1 cellular context compared by ENCODE assay signal in genomic region chr1:17438176-17438976, GRCh38.
TF ChIP-seq lines count a peak whose summit lies in the region.

No MANE protein-coding gene starts in this region.

TF ChIP-seq in GM12878, 131 proteins besides CTCF, POLR2A, EP300 and RAD21 (continued from another document and continues in another):
- TF ChIP-seq ZBTB40 (IDR thresholded peaks at IDR 0.05; ENCODE audit: borderline replicate concordance) (no peak), RELA (IDR thresholded peaks at IDR 0.05; ENCODE audit: borderline replicate concordance, partially characterized antibody) (peak; percentile 26), TAF1 (IDR thresholded peaks at IDR 0.05; ENCODE audit: borderline replicate concordance, low read depth, low read length) (peak; percentile 72; the same call in 1 of the 2 replicates), CBX5 (IDR thresholded peaks at IDR 0.05; ENCODE audit: low read depth) (0 out of 2 replicates have a peak, but pooled peaks have one; percentile 25), PAX5 (IDR thresholded peaks at IDR 0.05; ENCODE audit: borderline replicate concordance, low read depth, low read length) (0 out of 2 replicates have a peak, but pooled peaks have one; percentile 16), RBBP5 (conservative IDR thresholded peaks at IDR 0.05) (no peak), YY1 (IDR thresholded peaks at IDR 0.05; ENCODE audit: low read depth, low read length) (peak; percentile 76), NR2C2 (IDR thresholded peaks at IDR 0.05; ENCODE audit: borderline replicate concordance, control insufficient read depth, insufficient read length, low read depth) (no peak), POU2F2 (IDR thresholded peaks at IDR 0.05; ENCODE audit: borderline replicate concordance, low read depth, low read length) (peak; percentile 12; the same call in 1 of the 3 replicates), GATAD2B (conservative IDR thresholded peaks at IDR 0.05; ENCODE audit: low read depth) (peak; percentile 82), MEF2B (IDR thresholded peaks at IDR 0.05; ENCODE audit: partially characterized antibody, poor library complexity, severe bottlenecking) (peak; percentile 61), USF2 (IDR thresholded peaks at IDR 0.05; ENCODE audit: borderline replicate concordance, low read depth, low read length) (no peak), CEBPB (IDR thresholded peaks at IDR 0.05; ENCODE audit: borderline replicate concordance in 1 of 2, low read depth in 2 of 2, low read length in 2 of 2) (no peak), E4F1 (IDR thresholded peaks at IDR 0.05; ENCODE audit: borderline replicate concordance, partially characterized antibody) (no peak), POLR2AphosphoS5 (IDR thresholded peaks at IDR 0.05; ENCODE audit: low read length) (peak; percentile 69), CEBPZ (IDR thresholded peaks at IDR 0.05; ENCODE audit: low read depth, low read length) (no peak), TBL1XR1 (IDR thresholded peaks at IDR 0.05; ENCODE audit: low read depth, low read length) (peak; percentile 64), POLR2AphosphoS2 (IDR thresholded peaks at IDR 0.05; ENCODE audit: low read depth, low read length) (0 out of 2 replicates have a peak, but pooled peaks have one; percentile 22), BACH1 (IDR thresholded peaks at IDR 0.05; ENCODE audit: borderline replicate concordance) (no peak), HCFC1 (IDR thresholded peaks at IDR 0.05; ENCODE audit: low read length) (peak; percentile 25; the same call in 1 of the 2 replicates), MYC (IDR thresholded peaks at IDR 0.05; ENCODE audit: insufficient read depth, insufficient read length, insufficient replicate concordance, low read length, severe bottlenecking) (no peak), SRF (IDR thresholded peaks at IDR 0.05; ENCODE audit: low read depth in 2 of 2, low read length in 2 of 2) (no peak), HDAC2 (IDR thresholded peaks at IDR 0.05) (no peak), CUX1 (IDR thresholded peaks at IDR 0.05; ENCODE audit: insufficient replicate concordance, low read depth, low read length) (no peak), CBX3 (IDR thresholded peaks at IDR 0.05; ENCODE audit: borderline replicate concordance, low read depth) (no peak), NR2C1 (IDR thresholded peaks at IDR 0.05) (no peak), EGR1 (IDR thresholded peaks at IDR 0.05; ENCODE audit: borderline replicate concordance in 1 of 2, low read depth in 2 of 2, low read length in 2 of 2) (peak in 1 of 2 experiments; percentile 95; a peak in 2 of 3 replicates), CHD4 (IDR thresholded peaks at IDR 0.05) (no peak), ZBED1 (IDR thresholded peaks at IDR 0.05; ENCODE audit: borderline replicate concordance) (peak; percentile 32; the same call in 1 of the 2 replicates), RAD51 (IDR thresholded peaks at IDR 0.05) (no peak), ZNF207 (IDR thresholded peaks at IDR 0.05; ENCODE audit: borderline replicate concordance) (no peak)
- TF ChIP-seq, protein P1, sequence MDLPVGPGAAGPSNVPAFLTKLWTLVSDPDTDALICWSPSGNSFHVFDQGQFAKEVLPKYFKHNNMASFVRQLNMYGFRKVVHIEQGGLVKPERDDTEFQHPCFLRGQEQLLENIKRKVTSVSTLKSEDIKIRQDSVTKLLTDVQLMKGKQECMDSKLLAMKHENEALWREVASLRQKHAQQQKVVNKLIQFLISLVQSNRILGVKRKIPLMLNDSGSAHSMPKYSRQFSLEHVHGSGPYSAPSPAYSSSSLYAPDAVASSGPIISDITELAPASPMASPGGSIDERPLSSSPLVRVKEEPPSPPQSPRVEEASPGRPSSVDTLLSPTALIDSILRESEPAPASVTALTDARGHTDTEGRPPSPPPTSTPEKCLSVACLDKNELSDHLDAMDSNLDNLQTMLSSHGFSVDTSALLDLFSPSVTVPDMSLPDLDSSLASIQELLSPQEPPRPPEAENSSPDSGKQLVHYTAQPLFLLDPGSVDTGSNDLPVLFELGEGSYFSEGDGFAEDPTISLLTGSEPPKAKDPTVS (IDR thresholded peaks at IDR 0.05; ENCODE audit: low read depth, low read length) = no peak
- TF ChIP-seq, protein P2, sequence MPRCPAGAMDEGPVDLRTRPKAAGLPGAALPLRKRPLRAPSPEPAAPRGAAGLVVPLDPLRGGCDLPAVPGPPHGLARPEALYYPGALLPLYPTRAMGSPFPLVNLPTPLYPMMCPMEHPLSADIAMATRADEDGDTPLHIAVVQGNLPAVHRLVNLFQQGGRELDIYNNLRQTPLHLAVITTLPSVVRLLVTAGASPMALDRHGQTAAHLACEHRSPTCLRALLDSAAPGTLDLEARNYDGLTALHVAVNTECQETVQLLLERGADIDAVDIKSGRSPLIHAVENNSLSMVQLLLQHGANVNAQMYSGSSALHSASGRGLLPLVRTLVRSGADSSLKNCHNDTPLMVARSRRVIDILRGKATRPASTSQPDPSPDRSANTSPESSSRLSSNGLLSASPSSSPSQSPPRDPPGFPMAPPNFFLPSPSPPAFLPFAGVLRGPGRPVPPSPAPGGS (IDR thresholded peaks at IDR 0.05; ENCODE audit: borderline replicate concordance, insufficient read depth, low read depth, low read length, poor library complexity, severe bottlenecking) = no peak
- TF ChIP-seq, protein P3, sequence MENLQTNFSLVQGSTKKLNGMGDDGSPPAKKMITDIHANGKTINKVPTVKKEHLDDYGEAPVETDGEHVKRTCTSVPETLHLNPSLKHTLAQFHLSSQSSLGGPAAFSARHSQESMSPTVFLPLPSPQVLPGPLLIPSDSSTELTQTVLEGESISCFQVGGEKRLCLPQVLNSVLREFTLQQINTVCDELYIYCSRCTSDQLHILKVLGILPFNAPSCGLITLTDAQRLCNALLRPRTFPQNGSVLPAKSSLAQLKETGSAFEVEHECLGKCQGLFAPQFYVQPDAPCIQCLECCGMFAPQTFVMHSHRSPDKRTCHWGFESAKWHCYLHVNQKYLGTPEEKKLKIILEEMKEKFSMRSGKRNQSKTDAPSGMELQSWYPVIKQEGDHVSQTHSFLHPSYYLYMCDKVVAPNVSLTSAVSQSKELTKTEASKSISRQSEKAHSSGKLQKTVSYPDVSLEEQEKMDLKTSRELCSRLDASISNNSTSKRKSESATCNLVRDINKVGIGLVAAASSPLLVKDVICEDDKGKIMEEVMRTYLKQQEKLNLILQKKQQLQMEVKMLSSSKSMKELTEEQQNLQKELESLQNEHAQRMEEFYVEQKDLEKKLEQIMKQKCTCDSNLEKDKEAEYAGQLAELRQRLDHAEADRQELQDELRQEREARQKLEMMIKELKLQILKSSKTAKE (IDR thresholded peaks at IDR 0.05; ENCODE audit: low read depth, poor library complexity, severe bottlenecking) = no peak
